12 cellular contexts compared by ENCODE assay signal in genomic region chr15:72994778-72995177, GRCh38. TPM values are rescaled to one million over a fixed set of nuclear protein-coding genes. Genes with fewer than 3 reads are reported as not detected.
DNase-seq lines count a peak whose midpoint lies in the region; FAIRE-seq and TF ChIP-seq lines count a peak whose summit lies in the region.
"Had no signal": no experiment of that assay in that cellular context is flagged by ENCODE, and none has a peak within 500 bp of the region (broad histone marks: within the 10 kb centered on the region; RNA-seq: fewer than 3 reads in every experiment).

No MANE protein-coding gene starts in this region.

- H3K27ac ChIP-seq in tibial nerve (peak overlapping the region in 3 of 4 donors; percentile 6 to 82 (median 71)), trophoblast cell (ENCODE audit: low read depth, low read length) (no peak overlapping the region)

- H3K36me3 ChIP-seq in tibial nerve (no peaks in the 10 kb centered on the region), trophoblast cell (ENCODE audit: control insufficient read depth in 1 of 2, insufficient read depth in 2 of 2, low read length in 2 of 2) (no peaks in the 10 kb centered on the region)

- FAIRE-seq in frontal cortex (lab: Jason Lieb, UNC): no peak

- H3K23ac ChIP-seq in trophoblast cell (ENCODE audit: low read length): no peak overlapping the region

- no peak for TF ChIP-seq CTCF in tibial nerve (IDR thresholded peaks at IDR 0.05)

- H3K4me1 ChIP-seq in tibial nerve: peaks cover 0 to 26% (median 2%) of the 10 kb centered on the region in 4 donors
- no peaks in the 10 kb centered on the region for H3K4me1 ChIP-seq in trophoblast cell (ENCODE audit: control insufficient read depth in 1 of 2, insufficient read depth in 2 of 2, low read length in 2 of 2)

- H3K4me2 ChIP-seq in trophoblast cell (ENCODE audit: low read length): no peak overlapping the region

- peak; percentile 0 for DNase-seq in NCI-H510A treated with DMSO at 0.1 percent for 48 hours (lab: John Stamatoyannopoulos, UW)
- no peak for DNase-seq in NCI-H510A (lab: John Stamatoyannopoulos, UW)
- peak in 41 of 58 donors; percentile 5 to 78 (median 31) for DNase-seq in anterior cingulate cortex (lab: John Stamatoyannopoulos, UW)
- DNase-seq in left kidney (ENCODE audit: low read depth, low spot score): peak; percentile 53
- no peak for DNase-seq in tibial nerve (ENCODE audit: low spot score in 2 of 2)
- no peak for DNase-seq in trophoblast cell
- no peak for DNase-seq in activated naive CD4-positive, alpha-beta T cell treated with anti-CD3 and anti-CD28 coated beads, Interleukin-2, amount 50 U/mL, for 16 hours
- no peak for DNase-seq in frontal cortex (ENCODE audit: low spot score in 2 of 2)
- DNase-seq: HFFc6; stimulated activated CD8-positive, alpha-beta memory T cell treated with anti-CD3 and anti-CD28 coated beads, Interleukin-4, amount 100 ng/mL, for 48 hours had no signal

- no peak overlapping the region for H2BK5ac ChIP-seq in trophoblast cell (ENCODE audit: low read depth, low read length, poor library complexity)

- H4K8ac ChIP-seq in trophoblast cell (ENCODE audit: low read depth, low read length): no peak overlapping the region

- H2BK12ac ChIP-seq in trophoblast cell (ENCODE audit: low read length): no peak overlapping the region

- no peak overlapping the region for H4K12ac ChIP-seq in trophoblast cell (ENCODE audit: low read depth, low read length)

- no peak overlapping the region for H3K4ac ChIP-seq in trophoblast cell (ENCODE audit: low read depth, low read length)

- no peaks in the 10 kb centered on the region for H3K79me2 ChIP-seq in trophoblast cell (ENCODE audit: control insufficient read depth, insufficient read depth, low read length, poor library complexity)

- H3K14ac ChIP-seq in trophoblast cell (ENCODE audit: low read length): no peak overlapping the region

- no peak overlapping the region for H2AFZ ChIP-seq in trophoblast cell (ENCODE audit: insufficient read depth, low read length, poor library complexity)

- H3K9me3 ChIP-seq in tibial nerve (no peaks in the 10 kb centered on the region), trophoblast cell (ENCODE audit: insufficient read depth, low read depth, low read length) (no peaks in the 10 kb centered on the region)

- H2BK120ac ChIP-seq in trophoblast cell (ENCODE audit: insufficient read depth, low read length, poor library complexity): no peak overlapping the region

- H3K9ac ChIP-seq in trophoblast cell (ENCODE audit: low read length): no peak overlapping the region

- WGBS in tibial nerve, 2 donors: 32 to 35% methylated on average over 8 of the region's 8 CpGs
- no CpG with 5 or more reads among the region's 8 CpGs for WGBS in trophoblast cell (ENCODE audit: extremely low coverage, insufficient coverage, insufficient read length)

- H3K27me3 ChIP-seq in tibial nerve (no peaks in the 10 kb centered on the region), trophoblast cell (ENCODE audit: insufficient read depth, low read length) (no peaks in the 10 kb centered on the region)

- H2AK5ac ChIP-seq in trophoblast cell (ENCODE audit: low read length): no peak overlapping the region

- peak in 1 of 2 donors; percentile 47 for TF ChIP-seq EP300 in tibial nerve (IDR thresholded peaks at IDR 0.05)

- no peak overlapping the region for H4K91ac ChIP-seq in trophoblast cell (ENCODE audit: low read depth, low read length)

- no peak overlapping the region for H3K18ac ChIP-seq in trophoblast cell (ENCODE audit: low read length)

- H3K79me1 ChIP-seq in trophoblast cell (ENCODE audit: low read length): no peaks in the 10 kb centered on the region

- no peak for TF ChIP-seq POLR2A in tibial nerve (IDR thresholded peaks at IDR 0.05)

- H3K4me3 ChIP-seq in tibial nerve: peak overlapping the region in 1 of 4 donors; percentile 19
- H3K4me3 ChIP-seq in trophoblast cell (ENCODE audit: low read depth, low read length): no peak overlapping the region
- H3K4me3 ChIP-seq: lung, skin epidermis had no signal

RNA-seq across cellular contexts. Expression of gene NEO1, which starts 57.5 kb away (rescaled TPM):
- total RNA-seq in tibial nerve: 10 to 100 TPM; 18.6 to 48.3 (median 41.4) TPM
- polyA plus RNA-seq in trophoblast cell (2013): 14.9 and 15.3 TPM in 2 replicates
- total RNA-seq in frontal cortex: 156 TPM

Comparison
In these comparisons a context has a peak if more than half of its experiments do, and no peak if none do; other contexts are left out.
1. DNase-seq: peak in NCI-H510A treated with DMSO at 0.1 percent for 48 hours (single experiment), anterior cingulate cortex (41 of 58) and left kidney (single experiment); none in NCI-H510A (single experiment), tibial nerve (0 of 2), trophoblast cell (0 of 2), activated naive CD4-positive, alpha-beta T cell treated with anti-CD3 and anti-CD28 coated beads, Interleukin-2, amount 50 U/mL, for 16 hours (single experiment) and frontal cortex (0 of 2).